ENCODE assay signal across 17 cellular contexts in the genomic region with DNA sequence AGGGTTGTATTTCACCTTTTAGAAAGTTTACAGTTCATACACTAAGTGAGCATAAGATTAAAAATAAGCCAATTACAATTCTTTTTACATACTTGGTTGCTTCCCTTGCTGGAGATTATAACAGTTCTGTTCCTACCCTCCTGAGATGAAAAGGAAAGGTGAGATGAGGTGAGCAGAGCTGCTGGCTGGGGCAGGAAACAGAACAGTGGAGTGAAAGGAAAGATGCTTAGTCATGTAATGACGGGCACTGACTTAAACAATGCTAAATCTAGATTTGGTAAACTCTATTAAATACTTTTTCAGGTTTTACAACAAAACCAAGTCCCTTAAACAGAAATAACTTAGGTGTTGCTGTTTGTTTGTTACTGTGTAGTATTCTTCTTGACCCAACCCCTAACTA. TPM values are rescaled to one million over a fixed set of nuclear protein-coding genes. Genes with fewer than 3 reads are reported as not detected.
DNase-seq lines count a peak whose midpoint lies in the region; ATAC-seq, FAIRE-seq and TF ChIP-seq lines count a peak whose summit lies in the region.
"Had no signal": no experiment of that assay in that cellular context is flagged by ENCODE, and none has a peak within 500 bp of the region (broad histone marks: within the 10 kb centered on the region; RNA-seq: fewer than 3 reads in every experiment).

No MANE protein-coding gene starts in this region.

- H3K9me3 ChIP-seq in RWPE2 (ENCODE audit: severe bottlenecking): no peaks in the 10 kb centered on the region
- no peaks in the 10 kb centered on the region for H3K9me3 ChIP-seq in aorta (ENCODE audit: control insufficient read depth, low read length)
- H3K9me3 ChIP-seq: gastrocnemius medialis, mucosa of descending colon had no signal

- ATAC-seq in RWPE2 (ENCODE audit: low read depth) (0 out of 3 replicates have a peak, but pooled peaks have one; percentile 63), foreskin keratinocyte (peak; percentile 67), aorta (ENCODE audit: low FRiP score) (no peak)
- ATAC-seq: gastrocnemius medialis, mucosa of descending colon had no signal

- no peak for TF ChIP-seq CTCF in RWPE2 (IDR thresholded peaks at IDR 0.05; ENCODE audit: poor library complexity, severe bottlenecking)
- no peak for TF ChIP-seq CTCF in foreskin keratinocyte (conservative IDR thresholded peaks at IDR 0.05)

- DNase-seq in NCI-H2107 treated with DMSO at 0.1 percent for 48 hours (lab: John Stamatoyannopoulos, UW; ENCODE audit: unreplicated experiment): peak; percentile 7
- DNase-seq in NCI-H2107 (lab: John Stamatoyannopoulos, UW): no peak
- no peak for DNase-seq in GM12892 (ENCODE audit: insufficient read length)
- DNase-seq in RWPE2 (ENCODE audit: low spot score): no peak
- DNase-seq in foreskin keratinocyte: peak in 1 of 2 donors; percentile 42
- DNase-seq in A172 (ENCODE audit: low spot score): no peak
- no peak for DNase-seq in cortex of kidney (lab: John Stamatoyannopoulos, UW)
- no peak for DNase-seq in aorta
- DNase-seq: COR-L47; gastrocnemius medialis; islet precursor cell; mucosa of descending colon; NCI-H1417 treated with DMSO at 0.1 percent for 48 hours; stimulated activated CD4-positive, alpha-beta T cell treated with anti-CD3 and anti-CD28 coated beads, Interleukin-12 subunit alpha, Interleukin-12 subunit beta, amount 100 ng/mL, for 4 hours had no signal

- FAIRE-seq in GM12892 (lab: Jason Lieb, UNC): peak; percentile 27

- intact Hi-C loops in aorta (cut with DNase I): no loop called here

- H3K4me1 ChIP-seq in RWPE2 (ENCODE audit: insufficient read depth, poor library complexity, severe bottlenecking) (no peaks in the 10 kb centered on the region), foreskin keratinocyte (no peaks in the 10 kb centered on the region), aorta (ENCODE audit: control insufficient read depth in 1 of 2, insufficient read depth in 2 of 2, low read length in 2 of 2) (no peaks in the 10 kb centered on the region)
- H3K4me1 ChIP-seq: parathyroid adenoma had no signal

- 30 to 54% methylated on average over 1 of the region's 1 CpG for WGBS in aorta, 2 donors

- no peaks in the 10 kb centered on the region for H3K36me3 ChIP-seq in RWPE2 (ENCODE audit: low read depth)
- H3K36me3 ChIP-seq in aorta (ENCODE audit: control insufficient read depth in 1 of 2, insufficient read depth in 2 of 2, low read length in 1 of 2): no peaks in the 10 kb centered on the region
- H3K36me3 ChIP-seq: gastrocnemius medialis had no signal

- no peak for TF ChIP-seq POLR2A in GM12892 (IDR thresholded peaks at IDR 0.05; ENCODE audit: low read depth, low read length)

- no peak overlapping the region for H3K4me3 ChIP-seq in RWPE2 (ENCODE audit: severe bottlenecking)
- H3K4me3 ChIP-seq in aorta (ENCODE audit: low read length in 2 of 2): no peak overlapping the region
- H3K4me3 ChIP-seq: gastrocnemius medialis, mucosa of descending colon, SK-N-MC had no signal

- H3K27me3 ChIP-seq in RWPE2 (ENCODE audit: insufficient read depth, poor library complexity, severe bottlenecking) (no peaks in the 10 kb centered on the region), foreskin keratinocyte (no peaks in the 10 kb centered on the region), aorta (ENCODE audit: control insufficient read depth in 1 of 2, insufficient read depth in 2 of 2, low read length in 1 of 2) (no peaks in the 10 kb centered on the region)
- H3K27me3 ChIP-seq: gastrocnemius medialis had no signal

- H3K27ac ChIP-seq in RWPE2 (ENCODE audit: poor library complexity, severe bottlenecking): no peak overlapping the region
- no peak overlapping the region for H3K27ac ChIP-seq in foreskin keratinocyte
- no peak overlapping the region for H3K27ac ChIP-seq in aorta (ENCODE audit: low read depth in 1 of 2, low read length in 2 of 2)
- H3K27ac ChIP-seq: parathyroid adenoma, SK-N-MC, VCaP had no signal

RNA-seq across cellular contexts. Expression of a gene that starts 19.9 kb away (rescaled TPM):
- polyA plus RNA-seq in GM12892 (2012; ENCODE audit: missing spikeins): 19.9 TPM
- total RNA-seq in foreskin keratinocyte (0.24 and 0.35 TPM in 2 replicates), aorta (100 to 1,000 TPM; 187 to 214 TPM)
- polyA plus RNA-seq in foreskin keratinocyte (0.01 and 0.02 TPM in 2 replicates), aorta (100 to 1,000 TPM in 1 of 2 donors, 10 to 100 TPM in 1; 36.8 to 119 TPM)
- total RNA-seq in A172 (2014; rRNA removed; shearing (Covaris generic)): 22.4 and 25.1 TPM in 2 replicates

Comparison
In these comparisons a context has a peak if more than half of its experiments do, and no peak if none do; other contexts are left out.
1. RNA of a gene that starts 19.9 kb away (total RNA-seq): 187 to 214 TPM in aorta and 22.4 to 25.1 TPM in A172; 0.24 to 0.35 TPM in foreskin keratinocyte; every median in the first group is over 10 times any median in the second.